ENCODE assay signal across 2 cellular contexts in the genomic region with DNA sequence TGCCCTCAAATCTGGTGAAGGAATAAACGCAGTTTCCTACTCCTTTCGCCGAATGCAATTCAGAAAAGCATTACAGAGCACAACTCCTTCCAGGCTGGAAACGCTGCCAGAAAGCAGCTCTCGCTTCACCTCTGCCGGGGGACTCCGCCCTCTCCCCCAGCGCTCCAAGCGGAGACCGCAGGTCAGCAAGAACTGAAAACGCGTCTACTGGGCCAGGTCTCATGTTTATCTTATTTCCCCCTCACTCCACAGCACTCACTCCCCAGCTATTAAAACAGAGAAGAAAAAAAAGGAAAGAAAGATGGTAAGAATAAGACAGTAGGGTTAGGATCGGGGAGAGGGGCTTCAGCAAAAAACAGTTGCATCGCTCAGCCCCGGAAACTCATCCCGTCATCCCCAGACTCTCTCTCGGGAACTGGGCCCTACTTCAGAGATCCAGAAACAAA.
TF ChIP-seq lines count a peak whose summit lies in the region.

No MANE protein-coding gene starts in this region.

TF ChIP-seq in HCT116, 20 proteins besides CTCF, POLR2A, EP300 and RAD21 (continued from another document):
- TF ChIP-seq SP1 (IDR thresholded peaks at IDR 0.05; ENCODE audit: low read depth), result no peak
- no peak for TF ChIP-seq EGR1 (IDR thresholded peaks at IDR 0.05; ENCODE audit: low read depth)

TF ChIP-seq in SK-N-SH, 30 proteins besides CTCF, POLR2A, EP300 and RAD21 (continued from another document):
- TF ChIP-seq NFIC (IDR thresholded peaks at IDR 0.05; ENCODE audit: borderline replicate concordance) (peak; percentile 27; the same call in 1 of the 2 replicates), MEF2A (IDR thresholded peaks at IDR 0.05; ENCODE audit: borderline replicate concordance, low read depth) (no peak), POLR2AphosphoS5 (IDR thresholded peaks at IDR 0.05; ENCODE audit: low read depth, low read length) (0 out of 2 replicates have a peak, but pooled peaks have one; percentile 27), GABPA (IDR thresholded peaks at IDR 0.05; ENCODE audit: low read depth) (no peak), NRF1 (IDR thresholded peaks at IDR 0.05; ENCODE audit: low read depth, low read length) (no peak)
- TF ChIP-seq, protein P1, sequence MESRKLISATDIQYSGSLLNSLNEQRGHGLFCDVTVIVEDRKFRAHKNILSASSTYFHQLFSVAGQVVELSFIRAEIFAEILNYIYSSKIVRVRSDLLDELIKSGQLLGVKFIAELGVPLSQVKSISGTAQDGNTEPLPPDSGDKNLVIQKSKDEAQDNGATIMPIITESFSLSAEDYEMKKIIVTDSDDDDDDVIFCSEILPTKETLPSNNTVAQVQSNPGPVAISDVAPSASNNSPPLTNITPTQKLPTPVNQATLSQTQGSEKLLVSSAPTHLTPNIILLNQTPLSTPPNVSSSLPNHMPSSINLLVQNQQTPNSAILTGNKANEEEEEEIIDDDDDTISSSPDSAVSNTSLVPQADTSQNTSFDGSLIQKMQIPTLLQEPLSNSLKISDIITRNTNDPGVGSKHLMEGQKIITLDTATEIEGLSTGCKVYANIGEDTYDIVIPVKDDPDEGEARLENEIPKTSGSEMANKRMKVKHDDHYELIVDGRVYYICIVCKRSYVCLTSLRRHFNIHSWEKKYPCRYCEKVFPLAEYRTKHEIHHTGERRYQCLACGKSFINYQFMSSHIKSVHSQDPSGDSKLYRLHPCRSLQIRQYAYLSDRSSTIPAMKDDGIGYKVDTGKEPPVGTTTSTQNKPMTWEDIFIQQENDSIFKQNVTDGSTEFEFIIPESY (IDR thresholded peaks at IDR 0.05; ENCODE audit: borderline replicate concordance, low read depth), result no peak
- TF ChIP-seq, protein P2, sequence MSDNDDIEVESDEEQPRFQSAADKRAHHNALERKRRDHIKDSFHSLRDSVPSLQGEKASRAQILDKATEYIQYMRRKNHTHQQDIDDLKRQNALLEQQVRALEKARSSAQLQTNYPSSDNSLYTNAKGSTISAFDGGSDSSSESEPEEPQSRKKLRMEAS (IDR thresholded peaks at IDR 0.05; ENCODE audit: low read depth), result 0 out of 2 replicates have a peak, but pooled peaks have one; percentile 26
